Comparison of ENCODE assay signal across 8 cellular contexts in genomic region chr13:100514788-100515409, GRCh38.
DNase-seq lines count a peak whose midpoint lies in the region; ATAC-seq, FAIRE-seq and TF ChIP-seq lines count a peak whose summit lies in the region.

No MANE protein-coding gene starts in this region.

- peak overlapping the region; percentile 47 for H3K27ac Mint-ChIP-seq in GM23338
- H3K27ac Mint-ChIP-seq in activated T-cell treated with anti-CD3 and anti-CD28 coated beads, Interleukin-2, amount 50 U/mL, for 72 hours = no peak overlapping the region

- ATAC-seq in GM23338 = peak; percentile 83
- peak; percentile 87 to 95 for ATAC-seq in activated T-cell treated with anti-CD3 and anti-CD28 coated beads, Interleukin-2, amount 50 U/mL, for 72 hours (replicated peaks in 1 of 2)

- DNase-seq in EL (peak; percentile 70), GM23338 (ENCODE audit: low spot score) (peak; percentile 91), LHCN-M2 (ENCODE audit: low read depth) (peak; percentile 72), RCC 7860 (ENCODE audit: low spot score) (peak; percentile 52), fibroblast of peridontal ligament (ENCODE audit: extremely low read depth) (peak; percentile 79), testis (peak; percentile 90)
- DNase-seq in activated T-cell treated with anti-CD3 and anti-CD28 coated beads, Interleukin-2, amount 50 U/mL, for 72 hours = peak; percentile 72 to 76

- no peaks in the 10 kb centered on the region for H3K27me3 ChIP-seq in GM23338 (ENCODE audit: insufficient read depth)
- no peaks in the 10 kb centered on the region for H3K27me3 ChIP-seq in neutrophil
- H3K27me3 ChIP-seq in testis = no peaks in the 10 kb centered on the region

- H3K36me3 ChIP-seq in GM23338 (ENCODE audit: insufficient read depth) = no peaks in the 10 kb centered on the region
- H3K36me3 ChIP-seq in neutrophil = no peaks in the 10 kb centered on the region
- no peaks in the 10 kb centered on the region for H3K36me3 ChIP-seq in testis (ENCODE audit: low read depth, missing control alignments)

- no peak overlapping the region for H3K4me3 ChIP-seq in GM23338
- H3K4me3 ChIP-seq in neutrophil (ENCODE audit: low read depth in 1 of 2, low read length in 1 of 2) = no peak overlapping the region
- no peak overlapping the region for H3K4me3 ChIP-seq in testis

- no peaks in the 10 kb centered on the region for H3K27me3 Mint-ChIP-seq in GM23338 (ENCODE audit: insufficient read depth, low read depth, poor library complexity)
- peaks cover 38% of the 10 kb centered on the region for H3K27me3 Mint-ChIP-seq in activated T-cell treated with anti-CD3 and anti-CD28 coated beads, Interleukin-2, amount 50 U/mL, for 72 hours (ENCODE audit: low read depth)

- no peak overlapping the region for H3K4me3 Mint-ChIP-seq in GM23338
- no peak overlapping the region for H3K4me3 Mint-ChIP-seq in activated T-cell treated with anti-CD3 and anti-CD28 coated beads, Interleukin-2, amount 50 U/mL, for 72 hours

- H2AFZ ChIP-seq in GM23338 = no peak overlapping the region

- H3K9me3 Mint-ChIP-seq in GM23338 = no peaks in the 10 kb centered on the region
- no peaks in the 10 kb centered on the region for H3K9me3 Mint-ChIP-seq in activated T-cell treated with anti-CD3 and anti-CD28 coated beads, Interleukin-2, amount 50 U/mL, for 72 hours

- intact Hi-C loops in testis (cut with DNase I; ENCODE audit: low total_unique reads) = loop anchor here (10.0 kb wide), 2 partner anchors 600 to 860 kb away; no protein-coding TSS in a partner anchor

- H3K27ac ChIP-seq in GM23338 (ENCODE audit: low read depth) = no peak overlapping the region
- H3K27ac ChIP-seq in neutrophil = peak overlapping the region; percentile 88
- H3K27ac ChIP-seq in testis = no peak overlapping the region

- H4K20me1 ChIP-seq in GM23338 (replicated peaks; ENCODE audit: insufficient read depth) = no peaks in the 10 kb centered on the region

- H3K4me1 Mint-ChIP-seq in GM23338 = peaks cover 78% of the 10 kb centered on the region
- H3K4me1 Mint-ChIP-seq in activated T-cell treated with anti-CD3 and anti-CD28 coated beads, Interleukin-2, amount 50 U/mL, for 72 hours (ENCODE audit: low read depth) = peaks cover 7% of the 10 kb centered on the region

- no peaks in the 10 kb centered on the region for H3K9me2 ChIP-seq in GM23338 (ENCODE audit: insufficient read depth)

- H3K79me2 ChIP-seq in GM23338 (replicated peaks; ENCODE audit: insufficient read depth) = no peaks in the 10 kb centered on the region

- no peaks in the 10 kb centered on the region; the same call in 1 of the 2 replicates for H3F3A ChIP-seq in GM23338 (replicated peaks; ENCODE audit: low read depth)

- H3K4me1 ChIP-seq in GM23338 (ENCODE audit: insufficient read depth) (peaks cover 47% of the 10 kb centered on the region), neutrophil (ENCODE audit: control insufficient read depth in 1 of 2, insufficient read depth in 1 of 2, low read depth in 1 of 2, low read length in 1 of 2) (peaks cover 57% of the 10 kb centered on the region in 2 experiments), testis (no peaks in the 10 kb centered on the region)

- peak; percentile 57 for FAIRE-seq in RCC 7860 (lab: Jason Lieb, UNC)

- H3K9me3 ChIP-seq in neutrophil = no peaks in the 10 kb centered on the region
- H3K9me3 ChIP-seq in testis = no peaks in the 10 kb centered on the region

- TF ChIP-seq POLR2A in testis (IDR thresholded peaks at IDR 0.05) = no peak

- WGBS in testis, 2 donors = 16 to 24% methylated on average over 5 of the region's 5 CpGs

- peak; percentile 98 to 100 for TF ChIP-seq CTCF in GM23338 (conservative IDR thresholded peaks at IDR 0.05; ENCODE audit: low read depth in 2 of 2)
- TF ChIP-seq CTCF in neutrophil (IDR thresholded peaks at IDR 0.05) = peak; percentile 88
- peak; percentile 56 to 74 (median 63) for TF ChIP-seq CTCF in testis (IDR thresholded peaks at IDR 0.05)

- no peak overlapping the region for H3K4me2 ChIP-seq in GM23338

- H3K36me3 Mint-ChIP-seq in GM23338 (ENCODE audit: low read depth) = no peaks in the 10 kb centered on the region; the same call in 2 of the 3 replicates
- no peaks in the 10 kb centered on the region for H3K36me3 Mint-ChIP-seq in activated T-cell treated with anti-CD3 and anti-CD28 coated beads, Interleukin-2, amount 50 U/mL, for 72 hours (ENCODE audit: insufficient read depth in 2 of 2)

TF ChIP-seq in GM23338, 12 proteins besides CTCF, POLR2A, EP300 and RAD21 (continues in another document):
- TF ChIP-seq EZH2 (IDR thresholded peaks at IDR 0.05; ENCODE audit: low read depth, unreplicated experiment) (no peak), ZNF331 (CRISPR knock-in tag; IDR thresholded peaks at IDR 0.05; ENCODE audit: low read depth) (no peak), POLR2AphosphoS5 (IDR thresholded peaks at IDR 0.05; ENCODE audit: low read depth) (no peak), REST (IDR thresholded peaks at IDR 0.05; ENCODE audit: unreplicated experiment) (no peak), ETS1 (IDR thresholded peaks at IDR 0.05) (no peak), CREB1 (CRISPR knock-in tag; IDR thresholded peaks at IDR 0.05; ENCODE audit: low read depth) (no peak), JUNB (IDR thresholded peaks at IDR 0.05; ENCODE audit: unreplicated experiment) (no peak), STAT1 (IDR thresholded peaks at IDR 0.05; ENCODE audit: unreplicated experiment) (no peak), NANOG (IDR thresholded peaks at IDR 0.05; ENCODE audit: borderline replicate concordance) (no peak)
